In the genomic region with DNA sequence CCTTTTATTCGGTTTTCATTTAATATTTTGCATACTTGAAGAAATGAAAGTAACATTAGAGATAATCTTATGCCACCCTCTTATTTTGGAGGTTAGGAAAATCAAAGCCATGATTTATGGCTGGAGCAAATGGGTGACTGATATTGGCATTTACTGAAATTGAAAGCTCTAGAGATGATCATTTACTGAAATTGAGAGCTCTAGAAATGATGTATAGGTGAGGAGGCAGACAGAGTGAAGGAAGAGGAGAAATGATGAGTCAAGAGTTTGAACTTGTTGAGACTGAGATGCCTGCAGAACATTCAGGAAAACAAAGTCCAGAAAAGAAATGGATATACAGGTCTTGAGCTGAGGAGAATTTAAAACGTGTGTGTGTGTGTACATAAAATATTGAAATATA, we compare ENCODE assay signal across 19 cellular contexts.
"Had no signal": no experiment of that assay in that cellular context is flagged by ENCODE, and none has a peak within 500 bp of the region (broad histone marks: within the 10 kb centered on the region; RNA-seq: fewer than 3 reads in every experiment).

No MANE protein-coding gene starts in this region.

- H3K4me3 ChIP-seq: adrenal gland, left ventricle myocardium inferior, SJSA1, stomach, upper lobe of right lung had no signal

- ATAC-seq: esophagus mucosa, upper lobe of right lung had no signal

- H3K9me3 Mint-ChIP-seq: activated T-helper 2 cell treated with anti-CD3 and anti-CD28 coated beads, Interferon-gamma antibody, Interleukin-2, Interleukin-4, amounts not matched to agents 10 μg/mL and 5 μg/mL and 100 μg/mL, durations not matched to agents 14 hours and 24 hours and 36 hours; dendritic cell treated with granulocyte-macrophage colony-stimulating factor and Interleukin-4, amounts not matched to agents 40 ng/mL and 50 ng/mL, for 4 days; immature natural killer cell; T-helper 1 cell treated with Interleukin-12 subunit alpha and Interleukin-12 subunit beta and Interleukin-4 antibody, amounts not matched to agents 30 μg/mL and 1 μg/mL, for 36 hours had no signal

- DNase-seq: activated CD4-positive, alpha-beta T cell treated with anti-CD3 and anti-CD28 coated beads, Interleukin-2, amount 50 U/mL, for 48 hours; activated naive CD4-positive, alpha-beta T cell treated with Interleukin-2 at 50 U/mL for 16 hours; adrenal gland; effector CD8-positive, alpha-beta T cell; immature natural killer cell; kidney glomerular epithelial cell; left ventricle myocardium inferior; mammary epithelial cell; midbrain; occipital lobe; retina; stimulated activated CD4-positive, alpha-beta T cell treated with anti-CD3 and anti-CD28 coated beads, Interleukin-1b, Interleukin-23, amount 100 ng/mL, for 48 hours; stomach; upper lobe of right lung had no signal

- H3K27me3 Mint-ChIP-seq: dendritic cell treated with granulocyte-macrophage colony-stimulating factor and Interleukin-4, amounts not matched to agents 40 ng/mL and 50 ng/mL, for 4 days had no signal

- H3K27ac Mint-ChIP-seq: activated T-helper 2 cell treated with anti-CD3 and anti-CD28 coated beads, Interferon-gamma antibody, Interleukin-2, Interleukin-4, amounts not matched to agents 10 μg/mL and 5 μg/mL and 100 μg/mL, durations not matched to agents 14 hours and 24 hours and 36 hours; dendritic cell treated with granulocyte-macrophage colony-stimulating factor and Interleukin-4, amounts not matched to agents 40 ng/mL and 50 ng/mL, for 4 days; T-helper 1 cell treated with Interleukin-12 subunit alpha and Interleukin-12 subunit beta and Interleukin-4 antibody, amounts not matched to agents 30 μg/mL and 1 μg/mL, for 36 hours had no signal

- H3K4me1 ChIP-seq: adrenal gland, upper lobe of right lung had no signal

- H3K27me3 ChIP-seq: adrenal gland, SJSA1, stomach, upper lobe of right lung had no signal

- H3K4me3 Mint-ChIP-seq: dendritic cell treated with granulocyte-macrophage colony-stimulating factor and Interleukin-4, amounts not matched to agents 40 ng/mL and 50 ng/mL, for 4 days; immature natural killer cell; T-helper 1 cell treated with Interleukin-12 subunit alpha and Interleukin-12 subunit beta and Interleukin-4 antibody, amounts not matched to agents 30 μg/mL and 1 μg/mL, for 36 hours had no signal

- H3K9me3 ChIP-seq: adrenal gland, left ventricle myocardium inferior, SJSA1, stomach, upper lobe of right lung had no signal

- H3K36me3 ChIP-seq: adrenal gland, left ventricle myocardium inferior, SJSA1, stomach, upper lobe of right lung had no signal
